ENCODE assay signal across 1 cellular context in the genomic region with DNA sequence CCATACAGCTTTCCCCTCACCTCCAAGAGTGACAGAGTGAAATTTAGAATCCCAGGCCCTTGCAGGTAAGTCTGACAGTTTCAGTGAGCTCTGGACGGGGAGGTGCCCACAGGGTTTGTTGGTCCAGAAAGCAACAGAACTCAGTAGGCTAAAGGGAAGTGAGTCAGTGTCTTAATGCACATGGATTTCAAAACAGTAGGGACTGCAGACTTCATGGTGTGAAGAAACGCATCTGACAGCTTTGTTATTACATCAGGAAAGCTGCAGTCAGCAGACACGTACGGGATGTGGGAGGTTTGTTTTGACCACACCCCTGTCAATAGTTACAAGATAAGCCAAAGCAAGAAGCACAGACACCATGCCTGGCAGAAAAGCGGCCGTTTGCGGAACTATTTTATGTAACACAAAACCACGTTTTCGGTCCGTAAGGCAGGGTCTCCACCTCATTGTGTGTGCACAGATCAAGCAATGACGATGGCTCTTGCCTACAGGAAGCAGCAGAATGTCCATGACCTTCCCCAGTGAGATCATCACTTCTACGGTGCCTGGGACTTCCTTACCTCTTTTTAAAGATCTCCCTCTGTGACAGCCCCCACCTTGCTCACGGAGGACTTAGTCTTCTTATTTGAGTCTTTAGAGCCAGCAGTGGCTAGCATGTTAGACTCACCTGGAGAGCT.
TF ChIP-seq lines count a peak whose summit lies in the region.

No MANE protein-coding gene starts in this region.

TF ChIP-seq in HCT116, 20 proteins besides CTCF, POLR2A, EP300 and RAD21 (continued from another document):
- TF ChIP-seq REST (IDR thresholded peaks at IDR 0.05; ENCODE audit: low read depth) (no peak), ZFX (IDR thresholded peaks at IDR 0.05) (no peak), ZBTB33 (IDR thresholded peaks at IDR 0.05; ENCODE audit: extremely low read depth, insufficient replicate concordance, low read length) (peak; percentile 3), ELF1 (IDR thresholded peaks at IDR 0.05; ENCODE audit: borderline replicate concordance, low read depth) (no peak), FOSL1 (IDR thresholded peaks at IDR 0.05; ENCODE audit: low read depth) (peak; percentile 67), ATF3 (IDR thresholded peaks at IDR 0.05) (no peak; the same call in 1 of the 2 replicates), TCF7L2 (IDR thresholded peaks at IDR 0.05; ENCODE audit: borderline replicate concordance, extremely low read depth, insufficient read depth, insufficient read length) (no peak), ZNF274 (IDR thresholded peaks at IDR 0.05; ENCODE audit: low read depth, low read length) (no peak), YY1 (IDR thresholded peaks at IDR 0.05; ENCODE audit: extremely low read depth, insufficient replicate concordance, low read depth, low read length) (peak; percentile 8), EGR1 (IDR thresholded peaks at IDR 0.05; ENCODE audit: low read depth) (0 out of 2 replicates have a peak, but pooled peaks have one; percentile 22), CBX3 (IDR thresholded peaks at IDR 0.05; ENCODE audit: low read depth) (peak; percentile 93), SP1 (IDR thresholded peaks at IDR 0.05; ENCODE audit: low read depth) (peak; percentile 88), SRF (IDR thresholded peaks at IDR 0.05; ENCODE audit: low read depth) (no peak; the same call in 1 of the 2 replicates)
- TF ChIP-seq, protein P1, sequence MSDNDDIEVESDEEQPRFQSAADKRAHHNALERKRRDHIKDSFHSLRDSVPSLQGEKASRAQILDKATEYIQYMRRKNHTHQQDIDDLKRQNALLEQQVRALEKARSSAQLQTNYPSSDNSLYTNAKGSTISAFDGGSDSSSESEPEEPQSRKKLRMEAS (IDR thresholded peaks at IDR 0.05): peak; percentile 97
